Comparison of ENCODE assay signal across 8 cellular contexts in the genomic region with DNA sequence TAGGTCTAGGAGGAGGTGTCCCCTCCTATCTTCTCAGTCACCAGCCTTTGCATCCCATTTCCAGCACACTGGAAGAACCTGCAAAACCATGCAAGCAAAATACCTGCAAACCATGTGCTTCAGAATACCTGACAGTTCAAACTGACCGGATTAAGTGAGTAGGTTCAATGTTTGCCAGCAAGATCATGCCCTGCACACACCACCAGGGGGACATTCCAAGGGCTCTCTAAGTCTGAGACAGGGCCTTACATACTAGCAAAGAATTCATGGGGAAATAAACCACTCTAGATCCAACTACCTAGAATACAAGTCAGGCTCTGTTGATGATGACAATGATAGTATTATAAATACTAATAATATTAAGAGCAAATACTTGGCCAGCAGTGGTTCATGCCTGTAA. TPM values are rescaled to one million over a fixed set of nuclear protein-coding genes. Genes with fewer than 3 reads are reported as not detected.
DNase-seq lines count a peak whose midpoint lies in the region; TF ChIP-seq lines count a peak whose summit lies in the region.

No MANE protein-coding gene starts in this region.

- peak; percentile 60 for TF ChIP-seq CTCF in fibroblast of mammary gland (conservative IDR thresholded peaks at IDR 0.05; ENCODE audit: control insufficient read depth, insufficient read depth, low read depth, low read length)
- peak; percentile 42 for TF ChIP-seq CTCF in smooth muscle cell (IDR thresholded peaks at IDR 0.05; ENCODE audit: borderline replicate concordance, insufficient read depth, poor library complexity, severe bottlenecking)

- no peak overlapping the region for H3K9ac ChIP-seq in smooth muscle cell (ENCODE audit: low read depth)

- no peaks in the 10 kb centered on the region for H3K9me3 ChIP-seq in smooth muscle cell (replicated peaks; ENCODE audit: low read depth)

- WGBS in smooth muscle cell (ENCODE audit: low lambda C conversion rate), result 71% methylated on average over 1 of the region's 1 CpG

- peak; percentile 35 for DNase-seq in SIG-M5 treated with dmso at 0.1 percent for 504 hours (lab: John Stamatoyannopoulos, UW; ENCODE audit: unreplicated experiment)
- no peak for DNase-seq in SIG-M5 (lab: John Stamatoyannopoulos, UW)
- peak; percentile 25 for DNase-seq in OCI-M1 (lab: John Stamatoyannopoulos, UW)
- DNase-seq in fibroblast of mammary gland (ENCODE audit: low read depth), result peak; percentile 38
- no peak for DNase-seq in smooth muscle cell (lab: John Stamatoyannopoulos, UW; ENCODE audit: unreplicated experiment)
- DNase-seq in COR-L47 (lab: John Stamatoyannopoulos, UW), result no peak
- DNase-seq in cerebellum (ENCODE audit: low spot score), result no peak
- no peak for DNase-seq in NCI-H2081 treated with DMSO at 0.1 percent for 48 hours (lab: John Stamatoyannopoulos, UW)

- no peaks in the 10 kb centered on the region for H3K4me1 ChIP-seq in smooth muscle cell (ENCODE audit: low read depth)

- no peaks in the 10 kb centered on the region for H3F3A ChIP-seq in smooth muscle cell (ENCODE audit: low read depth)

- peaks cover 36% of the 10 kb centered on the region for H4K20me1 ChIP-seq in smooth muscle cell (ENCODE audit: low read depth)

- no peaks in the 10 kb centered on the region for H3K36me3 ChIP-seq in smooth muscle cell (ENCODE audit: low read depth)

- H3K27ac ChIP-seq in smooth muscle cell (ENCODE audit: low read depth), result no peak overlapping the region

- no peak overlapping the region for H3K4me2 ChIP-seq in smooth muscle cell

- H3K27me3 ChIP-seq in smooth muscle cell (ENCODE audit: low read depth), result no peaks in the 10 kb centered on the region

- H3K4me3 ChIP-seq in fibroblast of mammary gland (ENCODE audit: control insufficient read depth, low read depth, low read length), result no peak overlapping the region
- no peak overlapping the region for H3K4me3 ChIP-seq in smooth muscle cell

- no peak overlapping the region for H2AFZ ChIP-seq in smooth muscle cell (ENCODE audit: low read depth)

- H3K79me2 ChIP-seq in smooth muscle cell (ENCODE audit: low read depth), result peaks cover 10% of the 10 kb centered on the region

RNA-seq across cellular contexts. Expression of a gene that starts 27.6 kb away (rescaled TPM):
- total RNA-seq in smooth muscle cell, result 11.0 and 12.0 TPM in 2 replicates
- 5.8 and 6.7 TPM in 2 replicates for polyA plus RNA-seq in smooth muscle cell
- total RNA-seq in cerebellum, result 17.7 TPM

RNA-seq across cellular contexts. Expression of a gene that starts 59.9 kb away (rescaled TPM):
- total RNA-seq in smooth muscle cell (5.3 and 25.9 TPM in 2 replicates), cerebellum (4.4 TPM)
- polyA plus RNA-seq in smooth muscle cell, result 6.8 and 8.1 TPM in 2 replicates

Comparison
In these comparisons a context has a peak if more than half of its experiments do, and no peak if none do; other contexts are left out.
1. DNase-seq: peak in SIG-M5 treated with dmso at 0.1 percent for 504 hours (single experiment), OCI-M1 (single experiment) and fibroblast of mammary gland (single experiment); none in SIG-M5 (single experiment), smooth muscle cell (single experiment), COR-L47 (single experiment), cerebellum (single experiment) and NCI-H2081 treated with DMSO at 0.1 percent for 48 hours (single experiment).